1 cellular context compared by ENCODE assay signal in the genomic region with DNA sequence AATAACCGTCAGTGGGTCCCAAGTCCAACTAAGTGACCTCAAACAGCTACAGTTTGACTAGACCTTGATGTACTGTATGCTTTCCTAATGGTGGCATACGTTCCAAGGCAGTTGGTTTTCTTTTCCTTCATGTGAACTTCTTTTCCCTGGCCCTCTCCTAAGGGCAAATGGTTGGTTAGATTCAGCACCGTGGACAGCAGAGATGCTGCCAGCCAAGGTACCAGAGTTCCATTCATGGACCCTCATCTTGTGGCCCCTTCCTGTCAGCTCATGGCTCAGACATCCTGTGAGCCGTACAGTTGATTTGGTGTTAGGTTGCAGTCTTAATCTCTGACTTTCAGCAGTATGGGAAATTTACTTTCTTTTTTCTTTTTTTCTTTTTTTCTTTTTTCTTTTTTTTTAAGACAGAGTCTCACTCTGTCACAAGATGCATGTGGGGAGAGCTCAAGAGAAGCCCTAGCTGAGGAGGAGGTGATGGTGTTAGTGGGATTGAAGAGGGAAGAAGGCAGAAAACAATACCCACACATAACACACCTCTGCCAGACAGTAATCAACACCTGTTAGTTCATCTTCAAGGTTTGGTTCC.
TF ChIP-seq lines count a peak whose summit lies in the region.

No MANE protein-coding gene starts in this region.

TF ChIP-seq in A549, 52 proteins besides CTCF, POLR2A, EP300 and RAD21 (continued from another document):
- TF ChIP-seq, protein P1, sequence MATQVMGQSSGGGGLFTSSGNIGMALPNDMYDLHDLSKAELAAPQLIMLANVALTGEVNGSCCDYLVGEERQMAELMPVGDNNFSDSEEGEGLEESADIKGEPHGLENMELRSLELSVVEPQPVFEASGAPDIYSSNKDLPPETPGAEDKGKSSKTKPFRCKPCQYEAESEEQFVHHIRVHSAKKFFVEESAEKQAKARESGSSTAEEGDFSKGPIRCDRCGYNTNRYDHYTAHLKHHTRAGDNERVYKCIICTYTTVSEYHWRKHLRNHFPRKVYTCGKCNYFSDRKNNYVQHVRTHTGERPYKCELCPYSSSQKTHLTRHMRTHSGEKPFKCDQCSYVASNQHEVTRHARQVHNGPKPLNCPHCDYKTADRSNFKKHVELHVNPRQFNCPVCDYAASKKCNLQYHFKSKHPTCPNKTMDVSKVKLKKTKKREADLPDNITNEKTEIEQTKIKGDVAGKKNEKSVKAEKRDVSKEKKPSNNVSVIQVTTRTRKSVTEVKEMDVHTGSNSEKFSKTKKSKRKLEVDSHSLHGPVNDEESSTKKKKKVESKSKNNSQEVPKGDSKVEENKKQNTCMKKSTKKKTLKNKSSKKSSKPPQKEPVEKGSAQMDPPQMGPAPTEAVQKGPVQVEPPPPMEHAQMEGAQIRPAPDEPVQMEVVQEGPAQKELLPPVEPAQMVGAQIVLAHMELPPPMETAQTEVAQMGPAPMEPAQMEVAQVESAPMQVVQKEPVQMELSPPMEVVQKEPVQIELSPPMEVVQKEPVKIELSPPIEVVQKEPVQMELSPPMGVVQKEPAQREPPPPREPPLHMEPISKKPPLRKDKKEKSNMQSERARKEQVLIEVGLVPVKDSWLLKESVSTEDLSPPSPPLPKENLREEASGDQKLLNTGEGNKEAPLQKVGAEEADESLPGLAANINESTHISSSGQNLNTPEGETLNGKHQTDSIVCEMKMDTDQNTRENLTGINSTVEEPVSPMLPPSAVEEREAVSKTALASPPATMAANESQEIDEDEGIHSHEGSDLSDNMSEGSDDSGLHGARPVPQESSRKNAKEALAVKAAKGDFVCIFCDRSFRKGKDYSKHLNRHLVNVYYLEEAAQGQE (IDR thresholded peaks at IDR 0.05) = peak; percentile 94
- no peak for TF ChIP-seq FOSL2 (IDR thresholded peaks at IDR 0.05)
- no peak for TF ChIP-seq FOSL2 (CRISPR knock-in tag; IDR thresholded peaks at IDR 0.05)
- TF ChIP-seq EHMT2 (IDR thresholded peaks at IDR 0.05; ENCODE audit: low read depth) = peak; percentile 79
- TF ChIP-seq CEBPB (IDR thresholded peaks at IDR 0.05) = no peak
- TF ChIP-seq TP53 (CRISPR knock-in tag; IDR thresholded peaks at IDR 0.05) = no peak
